8 cellular contexts compared by ENCODE assay signal in the genomic region with DNA sequence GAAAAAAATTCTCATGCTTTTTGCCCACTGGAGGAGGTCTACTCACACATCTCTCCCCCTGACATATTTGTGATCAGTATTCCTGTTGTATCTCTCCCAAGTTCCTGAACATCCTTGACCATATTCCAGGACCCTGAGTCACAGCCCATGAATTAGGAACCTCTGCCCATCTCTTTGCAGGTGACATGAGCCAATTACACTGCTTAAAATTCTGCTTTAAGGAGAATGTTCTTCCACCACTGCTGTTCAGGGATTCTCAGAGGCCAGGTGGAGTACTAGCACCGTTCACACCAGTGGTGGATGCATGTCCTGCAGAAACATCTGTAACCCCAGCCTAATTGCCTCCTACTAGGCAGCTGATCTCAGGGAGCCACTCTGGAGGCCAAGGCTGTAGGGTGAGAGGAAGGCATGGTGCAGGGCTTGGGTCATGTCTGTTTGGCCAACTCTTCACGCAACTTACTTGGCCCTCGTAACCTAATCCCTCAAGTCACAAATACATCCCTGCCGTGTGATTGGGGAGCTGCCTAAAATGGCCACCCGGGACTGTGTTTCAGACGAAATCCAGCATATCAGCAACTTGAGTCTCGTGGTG.
"Had no signal": no experiment of that assay in that cellular context is flagged by ENCODE, and none has a peak within 500 bp of the region (broad histone marks: within the 10 kb centered on the region; RNA-seq: fewer than 3 reads in every experiment).

No MANE protein-coding gene starts in this region.

- H3K9me3 Mint-ChIP-seq: GM23338, H9, IgD-negative memory B cell had no signal

- ATAC-seq: GM23338, HepG2 had no signal

- H3K36me3 Mint-ChIP-seq: IgD-negative memory B cell had no signal

- FAIRE-seq: H1, H54, HepG2 had no signal

- H2AFZ ChIP-seq: GM23338 had no signal

- H3K4me3 Mint-ChIP-seq: GM23338, H9 had no signal

- DNase-seq: H9, HCEC 1CT had no signal

- H3K27ac Mint-ChIP-seq: GM23338, H9 had no signal

- H3K4me3 ChIP-seq: GM23338 had no signal

- H3K27ac ChIP-seq: HL-60 had no signal

- H3K4me2 ChIP-seq: GM23338 had no signal
